Comparison of ENCODE assay signal across 9 cellular contexts in the genomic region with DNA sequence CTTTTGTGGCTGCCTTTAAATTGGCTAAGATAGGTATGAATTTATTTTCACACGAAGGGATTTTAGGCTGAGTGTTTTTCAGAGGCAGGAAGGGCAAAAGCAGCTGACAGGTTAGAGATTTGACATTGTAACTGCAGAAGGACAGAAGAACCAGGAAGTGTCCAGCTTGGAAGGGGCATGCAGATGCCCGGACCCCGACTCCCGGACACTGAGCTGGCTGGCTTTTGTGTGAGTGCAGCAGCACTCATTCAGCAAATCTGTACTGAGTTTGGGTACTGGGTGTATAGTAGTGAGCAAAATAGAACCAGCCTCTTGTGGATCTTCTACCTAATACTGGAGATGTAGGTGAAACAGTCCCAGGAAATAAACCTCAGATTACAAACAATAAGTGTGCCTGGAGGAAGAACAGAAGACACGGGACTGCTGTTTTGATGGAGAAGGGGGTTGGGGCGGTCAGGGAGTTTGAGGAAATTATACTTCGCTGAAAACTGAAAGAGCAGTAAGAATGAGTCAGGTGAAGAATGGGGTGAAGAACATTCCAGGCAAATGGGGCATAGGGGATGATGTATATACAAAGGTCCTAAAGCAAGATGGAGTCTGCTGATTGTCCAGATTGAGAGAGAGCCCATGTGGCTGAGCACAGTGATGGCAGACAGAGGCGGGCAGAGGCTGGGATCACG.
DNase-seq lines count a peak whose midpoint lies in the region; ATAC-seq, FAIRE-seq and TF ChIP-seq lines count a peak whose summit lies in the region.
"Had no signal": no experiment of that assay in that cellular context is flagged by ENCODE, and none has a peak within 500 bp of the region (broad histone marks: within the 10 kb centered on the region; RNA-seq: fewer than 3 reads in every experiment).

No MANE protein-coding gene starts in this region.

- no peak overlapping the region for H3K4ac ChIP-seq in H9 (ENCODE audit: low read depth, low read length)

- H3K23ac ChIP-seq in H9 (ENCODE audit: insufficient read length, low read depth, low read length) = no peak overlapping the region

- H3T11ph ChIP-seq in H9 (ENCODE audit: low read length) = no peak overlapping the region

- peaks cover 76% of the 10 kb centered on the region for H3K4me1 ChIP-seq in A549
- peaks cover 20% of the 10 kb centered on the region; the same call in 1 of the 2 replicates for H3K4me1 ChIP-seq in H9 (ENCODE audit: insufficient read depth, low read length)
- peaks cover 22% of the 10 kb centered on the region for H3K4me1 ChIP-seq in colonic mucosa
- H3K4me1 ChIP-seq in OCI-LY7 (ENCODE audit: insufficient read depth, low read length, poor library complexity, severe bottlenecking) = no peaks in the 10 kb centered on the region

- H3K27me3 ChIP-seq in H9 (ENCODE audit: insufficient read depth, low read length) = no peaks in the 10 kb centered on the region
- H3K27me3 ChIP-seq in colonic mucosa = no peaks in the 10 kb centered on the region

- peak overlapping the region; percentile 25 to 88; a peak in 5 of 6 replicates for H3K27ac ChIP-seq in A549
- peak overlapping the region; percentile 11 for H3K27ac ChIP-seq in H9 (ENCODE audit: insufficient read length, low read depth, low read length)
- peak overlapping the region; percentile 72 for H3K27ac ChIP-seq in colonic mucosa
- no peak overlapping the region for H3K27ac ChIP-seq in OCI-LY7 (ENCODE audit: low read depth, low read length, poor library complexity, severe bottlenecking)

- H3K9me3 Mint-ChIP-seq in H9 (no peaks in the 10 kb centered on the region), nephron (no peaks in the 10 kb centered on the region)

- H3K9ac ChIP-seq in H9 (ENCODE audit: extremely low read depth, insufficient read length, low read length) (no peak overlapping the region), colonic mucosa (ENCODE audit: low read depth in 2 of 2, low read length in 2 of 2) (peak overlapping the region in 1 of 2 donors; percentile 91)

- BruUV-seq in OCI-LY7 (replicated peaks; lab: Mats Ljungman, UMichigan) = no TSS peak

- no peak for TF ChIP-seq RAD21 in A549 (conservative IDR thresholded peaks at IDR 0.05 in 1 of 2, IDR thresholded peaks at IDR 0.05 in 1 of 2)

- intact Hi-C loops in colonic mucosa (cut with DNase I) (no loop called here), OCI-LY7 (cut with micrococcal nuclease; ENCODE audit: unreplicated experiment) (no loop called here)

- no peaks in the 10 kb centered on the region for H3K36me3 ChIP-seq in colonic mucosa
- H3K36me3 ChIP-seq in OCI-LY7 (ENCODE audit: insufficient read depth, low read length) = peaks cover 52% of the 10 kb centered on the region; the same call in 1 of the 2 replicates

- H3K18ac ChIP-seq in H9 (ENCODE audit: insufficient read length, low read depth, low read length) = no peak overlapping the region

- no peak overlapping the region for H4K5ac ChIP-seq in H9 (ENCODE audit: insufficient read length, low read depth, low read length)

- TF ChIP-seq CTCF in A549 (IDR thresholded peaks at IDR 0.05) = no peak
- no peak for TF ChIP-seq CTCF in H9 (conservative IDR thresholded peaks at IDR 0.05)
- no peak for TF ChIP-seq CTCF in colonic mucosa (IDR thresholded peaks at IDR 0.05)
- no peak for TF ChIP-seq CTCF in nephron (IDR thresholded peaks at IDR 0.05; ENCODE audit: unreplicated experiment in 3 of 3)
- TF ChIP-seq CTCF in OCI-LY7 (conservative IDR thresholded peaks at IDR 0.05; ENCODE audit: low read length) = no peak

- H3K79me2 ChIP-seq in H9 (ENCODE audit: insufficient read depth, low read length) (no peaks in the 10 kb centered on the region), OCI-LY7 (ENCODE audit: insufficient read depth, low read depth, low read length) (no peaks in the 10 kb centered on the region)

- H3K14ac ChIP-seq in H9 (ENCODE audit: insufficient read depth, low read length) = no peak overlapping the region

- H3K79me1 ChIP-seq in H9 (ENCODE audit: insufficient read depth, low read depth, low read length, poor library complexity, severe bottlenecking) = no peaks in the 10 kb centered on the region

- no peaks in the 10 kb centered on the region for H3K23me2 ChIP-seq in H9 (ENCODE audit: insufficient read length, low read depth, low read length, poor library complexity, severe bottlenecking)

- no peak for ATAC-seq in A549
- no peak for ATAC-seq in HG03196 (IDR thresholded peaks at IDR 0.05; ENCODE audit: unreplicated experiment)
- ATAC-seq: HCT116 had no signal

- POLR2A ChIA-PET in A549 (lab: Yijun Ruan, JAX) (no interaction called here), OCI-LY7 (lab: Charles Lee) (interaction anchor here (0.7 kb wide), 1 partner anchor 832 kb away, joined by 3 read pairs; no protein-coding TSS in a partner anchor)

- peaks cover 60 to 65% of the 10 kb centered on the region in 2 experiments for H3K4me1 Mint-ChIP-seq in H9
- H3K4me1 Mint-ChIP-seq in nephron = peaks cover 87% of the 10 kb centered on the region

- H3K27me3 Mint-ChIP-seq in H9 (ENCODE audit: low read depth) (no peaks in the 10 kb centered on the region; the same call in 1 of the 2 replicates), nephron (ENCODE audit: low read depth) (no peaks in the 10 kb centered on the region)

- H3K4me2 ChIP-seq in A549 (peak overlapping the region; percentile 42), H9 (ENCODE audit: insufficient read depth, insufficient read length, low read length) (peak overlapping the region; percentile 42), OCI-LY7 (ENCODE audit: low read length) (no peak overlapping the region)

- no peak for TF ChIP-seq EP300 in A549 (IDR thresholded peaks at IDR 0.05)

- no peak overlapping the region for H2AK5ac ChIP-seq in H9 (ENCODE audit: insufficient read length, low read length)

- H3K4me3 ChIP-seq in A549 (no peak overlapping the region), colonic mucosa (no peak overlapping the region), OCI-LY7 (ENCODE audit: low read depth, low read length, poor library complexity, severe bottlenecking) (no peak overlapping the region)

- H3K4me3 Mint-ChIP-seq in H9 (peak overlapping the region in 1 of 2 experiments; percentile 10; a peak in 1 of 5 replicates), nephron (peak overlapping the region; percentile 86 to 91 (median 88))

- H3K9me2 ChIP-seq in OCI-LY7 (ENCODE audit: insufficient read depth, low read length) = no peaks in the 10 kb centered on the region

- H3K9me3 ChIP-seq in A549 (no peaks in the 10 kb centered on the region), H9 (ENCODE audit: control insufficient read depth, low read depth, low read length) (no peaks in the 10 kb centered on the region), colonic mucosa (no peaks in the 10 kb centered on the region), OCI-LY7 (ENCODE audit: low read length) (no peaks in the 10 kb centered on the region)

- no peak overlapping the region for H4K8ac ChIP-seq in H9 (replicated peaks; ENCODE audit: insufficient read length, low read depth, low read length)

- H3K36me3 Mint-ChIP-seq in H9 (ENCODE audit: insufficient read depth in 1 of 3, low read depth in 3 of 3) (no peaks in the 10 kb centered on the region), nephron (ENCODE audit: low read depth) (no peaks in the 10 kb centered on the region)

- no peak overlapping the region for H2BK12ac ChIP-seq in H9 (ENCODE audit: insufficient read length, low read depth, low read length)

- H2BK5ac ChIP-seq in H9 (ENCODE audit: insufficient read length, low read length) = no peak overlapping the region

- CTCF ChIA-PET in A549 (lab: Yijun Ruan, JAX) = interaction anchor here (1.5 to 12.5 kb wide), 4 partner anchors 26 to 90 kb away, joined by 4 to 290 read pairs (median 106); partner anchors contain the start of gene CYB5R2
- CTCF ChIA-PET in OCI-LY7 (lab: Charles Lee; ENCODE audit: unreplicated experiment) = interaction anchor here (0.6 kb wide), 2 partner anchors 87 to 106 kb away, joined by 3 read pairs; no protein-coding TSS in a partner anchor

- FAIRE-seq in A549 (lab: Jason Lieb, UNC) = no peak

- no peak overlapping the region for H2AFZ ChIP-seq in H9 (ENCODE audit: low read length)
- H2AFZ ChIP-seq in OCI-LY7 (ENCODE audit: low read length) = no peak overlapping the region

- H4K91ac ChIP-seq in H9 (ENCODE audit: insufficient read length, low read depth, low read length) = peak overlapping the region; percentile 42

- no peak overlapping the region for H3K56ac ChIP-seq in H9 (ENCODE audit: insufficient read length, low read depth, low read length)

- TF ChIP-seq POLR2A in A549 (IDR thresholded peaks at IDR 0.05; ENCODE audit: low read length) = no peak

- DNase-seq in A549 (ENCODE audit: low read depth in 1 of 2, low spot score in 1 of 2) (no peak), H9 (no peak), colonic mucosa (no peak), NCI-H2029 treated with DMSO at 0.1 percent for 48 hours (lab: John Stamatoyannopoulos, UW) (no peak), iPS-NIHi11 (ENCODE audit: low spot score) (no peak), OCI-LY7 (ENCODE audit: low spot score) (no peak)

- 78% methylated on average over 9 of the region's 9 CpGs for WGBS in A549 (ENCODE audit: missing lambda C conversion rate)
- WGBS in H9 (ENCODE audit: extremely low coverage, insufficient read length, low lambda C conversion rate) = no CpG with 5 or more reads among the region's 9 CpGs

- H2BK15ac ChIP-seq in H9 (ENCODE audit: low read depth, low read length) = no peak overlapping the region

- peak overlapping the region; percentile 33 to 85 (median 43); a peak in 4 of 7 replicates for H3K27ac Mint-ChIP-seq in H9
- peak overlapping the region; percentile 96 to 98 (median 97) for H3K27ac Mint-ChIP-seq in nephron

- H2BK20ac ChIP-seq in H9 (ENCODE audit: low read depth, low read length, poor library complexity, severe bottlenecking) = no peak overlapping the region

- H4K20me1 ChIP-seq in H9 (ENCODE audit: control insufficient read depth, insufficient read depth, insufficient read length) (no peaks in the 10 kb centered on the region), OCI-LY7 (ENCODE audit: insufficient read depth, low read length) (peaks cover 5% of the 10 kb centered on the region; the same call in 1 of the 2 replicates)

- H2BK120ac ChIP-seq in H9 (ENCODE audit: low read depth, low read length, poor library complexity, severe bottlenecking) = no peak overlapping the region

TF ChIP-seq in A549, 52 proteins besides CTCF, POLR2A, EP300 and RAD21:
- TF ChIP-seq E2F6 (IDR thresholded peaks at IDR 0.05; ENCODE audit: borderline replicate concordance, low read depth) (no peak), BHLHE40 (IDR thresholded peaks at IDR 0.05; ENCODE audit: low read depth, low read length) (no peak), NR3C1 (IDR thresholded peaks at IDR 0.05) (no peak), HES2 (IDR thresholded peaks at IDR 0.05) (no peak), EHF (CRISPR knock-in tag; IDR thresholded peaks at IDR 0.05) (no peak)
